8 cellular contexts compared by ENCODE assay signal in genomic region chr12:116278259-116278595, GRCh38.
DNase-seq lines count a peak whose midpoint lies in the region; ATAC-seq and TF ChIP-seq lines count a peak whose summit lies in the region.

No MANE protein-coding gene starts in this region.

- DNase-seq in MM.1S (no peak), nephron progenitor cell (no peak), HK-2 (ENCODE audit: unreplicated experiment) (no peak), amygdala (lab: John Stamatoyannopoulos, UW) (no peak)
- DNase-seq in activated CD8-positive, alpha-beta memory T cell treated with anti-CD3 and anti-CD28 coated beads, Interleukin-2, amount 50 U/mL, for 4 hours = no peak

- peak overlapping the region; percentile 90 to 98 (median 96) for H3K27ac ChIP-seq in BLaER1 treated with 17β-estradiol and CSF1 and Interleukin-3, amounts not matched to agents 10 nM and 100 nM
- no peak overlapping the region for H3K27ac ChIP-seq in MM.1S (ENCODE audit: low read length)
- no peak overlapping the region for H3K27ac ChIP-seq in duodenal mucosa (ENCODE audit: low read depth, low read length)

- no peaks in the 10 kb centered on the region for H3K9me3 ChIP-seq in BLaER1 treated with 17β-estradiol and CSF1 and Interleukin-3, amounts not matched to agents 10 nM and 100 nM (replicated peaks in 1 of 11)
- H3K9me3 ChIP-seq in MM.1S (replicated peaks; ENCODE audit: insufficient read depth, low read length) (no peaks in the 10 kb centered on the region), duodenal mucosa (ENCODE audit: control insufficient read depth in 1 of 2, low read length in 2 of 2) (no peaks in the 10 kb centered on the region)

- H3K27me3 ChIP-seq in BLaER1 treated with 17β-estradiol and CSF1 and Interleukin-3, amounts not matched to agents 10 nM and 100 nM = no peaks in the 10 kb centered on the region
- H3K27me3 ChIP-seq in MM.1S (replicated peaks; ENCODE audit: insufficient read depth, low read length) = no peaks in the 10 kb centered on the region
- no peaks in the 10 kb centered on the region for H3K27me3 ChIP-seq in duodenal mucosa (ENCODE audit: control insufficient read depth in 1 of 2, insufficient read depth in 2 of 2, low read length in 2 of 2)

- peaks cover 65% of the 10 kb centered on the region for H3K4me1 Mint-ChIP-seq in nephron progenitor cell

- H2AFZ ChIP-seq in MM.1S (ENCODE audit: low read length) = no peak overlapping the region

- H4K20me1 ChIP-seq in BLaER1 treated with 17β-estradiol and CSF1 and Interleukin-3, amounts not matched to agents 10 nM and 100 nM = peaks cover 30 to 36% (median 34%) of the 10 kb centered on the region in 11 experiments
- peaks cover 9% of the 10 kb centered on the region for H4K20me1 ChIP-seq in MM.1S (ENCODE audit: insufficient read depth, low read length)

- peaks cover 8% of the 10 kb centered on the region for H3K27me3 Mint-ChIP-seq in nephron progenitor cell (ENCODE audit: low read depth, poor library complexity)

- no peak for TF ChIP-seq CTCF in MM.1S (IDR thresholded peaks at IDR 0.05; ENCODE audit: low read length)
- no peak for TF ChIP-seq CTCF in nephron progenitor cell (IDR thresholded peaks at IDR 0.05)

- H3K4me3 Mint-ChIP-seq in nephron progenitor cell = peak overlapping the region; percentile 80

- no peak for ATAC-seq in HG03108 (IDR thresholded peaks at IDR 0.05; ENCODE audit: unreplicated experiment)

- H3K36me3 ChIP-seq in BLaER1 treated with 17β-estradiol and CSF1 and Interleukin-3, amounts not matched to agents 10 nM and 100 nM = 0 out of 22 replicates have a peak, but pooled peaks cover 0 to 8% (median 0%) of the 10 kb centered on the region in 11 experiments
- H3K36me3 ChIP-seq in MM.1S (replicated peaks; ENCODE audit: insufficient read depth, low read length) = no peaks in the 10 kb centered on the region
- no peaks in the 10 kb centered on the region for H3K36me3 ChIP-seq in duodenal mucosa (ENCODE audit: control insufficient read depth in 1 of 2, insufficient read depth in 2 of 2, low read length in 2 of 2)

- H3K36me3 Mint-ChIP-seq in nephron progenitor cell (ENCODE audit: low read depth) = no peaks in the 10 kb centered on the region

- H3K4me1 ChIP-seq in BLaER1 treated with 17β-estradiol and CSF1 and Interleukin-3, amounts not matched to agents 10 nM and 100 nM = peaks cover 49 to 65% (median 55%) of the 10 kb centered on the region in 10 experiments
- peaks cover 8% of the 10 kb centered on the region; the same call in 1 of the 2 replicates for H3K4me1 ChIP-seq in MM.1S (ENCODE audit: low read length)
- H3K4me1 ChIP-seq in duodenal mucosa (ENCODE audit: control insufficient read depth in 1 of 2, insufficient read depth in 2 of 2, low read length in 2 of 2) = peaks cover 18 to 21% of the 10 kb centered on the region in 2 donors

- H3K79me2 ChIP-seq in MM.1S (ENCODE audit: low read length) = peaks cover 37% of the 10 kb centered on the region

- H3K27ac Mint-ChIP-seq in nephron progenitor cell = no peak overlapping the region

- peak overlapping the region; percentile 93 to 99 (median 97) for H3K9ac ChIP-seq in BLaER1 treated with 17β-estradiol and CSF1 and Interleukin-3, amounts not matched to agents 10 nM and 100 nM
- H3K9ac ChIP-seq in MM.1S (ENCODE audit: low read length) (no peak overlapping the region), duodenal mucosa (ENCODE audit: low read depth in 1 of 2, low read length in 2 of 2) (peak overlapping the region in 1 of 2 donors; percentile 45)

- peaks cover 9% of the 10 kb centered on the region; the same call in 1 of the 2 replicates for H3F3A ChIP-seq in MM.1S (ENCODE audit: insufficient read depth, low read length)

- no peaks in the 10 kb centered on the region for H3K9me3 Mint-ChIP-seq in nephron progenitor cell

- peak overlapping the region; percentile 66 to 98 (median 88) for H3K4me3 ChIP-seq in BLaER1 treated with 17β-estradiol and CSF1 and Interleukin-3, amounts not matched to agents 10 nM and 100 nM
- H3K4me3 ChIP-seq in MM.1S (ENCODE audit: low read length) (peak overlapping the region; percentile 52; the same call in 1 of the 2 replicates), duodenal mucosa (ENCODE audit: low read depth in 1 of 2, low read length in 2 of 2) (peak overlapping the region; percentile 47 to 60)

- H3K4me2 ChIP-seq in BLaER1 treated with 17β-estradiol and CSF1 and Interleukin-3, amounts not matched to agents 10 nM and 100 nM = peak overlapping the region; percentile 81 to 92 (median 88)
- H3K4me2 ChIP-seq in MM.1S (ENCODE audit: low read depth, low read length) = peak overlapping the region; percentile 45; the same call in 1 of the 2 replicates

- H3K9me2 ChIP-seq in MM.1S (replicated peaks; ENCODE audit: insufficient read depth, low read length) = no peaks in the 10 kb centered on the region

Comparison
In these comparisons a context has a peak if more than half of its experiments do, and no peak if none do; other contexts are left out.
1. H3K27ac ChIP-seq: peak in BLaER1 treated with 17β-estradiol and CSF1 and Interleukin-3, amounts not matched to agents 10 nM and 100 nM (11 of 11); none in MM.1S (single experiment) and duodenal mucosa (single experiment).
2. Peak in every context shown above with its lines, with median percentiles within 50 percentile points of each other: H3K4me3 ChIP-seq.